In the genomic region with DNA sequence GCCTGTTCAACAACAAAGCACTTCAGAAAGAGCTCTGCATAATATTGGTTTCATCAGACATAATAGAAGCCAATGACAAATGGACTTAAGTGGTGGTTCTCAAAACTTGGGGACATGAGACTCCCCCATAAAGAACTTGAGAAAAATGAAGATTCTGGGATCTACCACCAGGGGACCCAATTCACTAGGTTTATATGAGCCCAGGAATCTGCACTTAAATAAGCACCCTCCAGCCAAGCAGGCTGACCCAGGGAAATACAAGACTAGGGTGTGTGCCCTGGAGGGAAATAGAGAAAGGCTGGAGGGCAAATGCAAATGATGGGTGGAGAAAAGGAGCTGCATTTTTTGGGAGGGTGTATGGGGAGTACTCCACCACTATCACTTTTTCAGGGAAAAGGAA, we compare ENCODE assay signal across 11 cellular contexts. TPM values are rescaled to one million over a fixed set of nuclear protein-coding genes. Genes with fewer than 3 reads are reported as not detected.
A peak's percentile ranks its signal among the peaks of the same experiment; 100 is the strongest.
DNase-seq lines count a peak whose midpoint lies in the region; ATAC-seq and TF ChIP-seq lines count a peak whose summit lies in the region.
"Had no signal": no experiment of that assay in that cellular context is flagged by ENCODE, and none has a peak within 500 bp of the region (broad histone marks: within the 10 kb centered on the region; RNA-seq: fewer than 3 reads in every experiment).

No MANE protein-coding gene starts in this region.

- H3K4me3 ChIP-seq in breast epithelium (no peak overlapping the region), fibroblast of villous mesenchyme (ENCODE audit: low read depth, low read length) (no peak overlapping the region), gastrocnemius medialis (no peak overlapping the region)
- H3K4me3 ChIP-seq: lung had no signal

- no peaks in the 10 kb centered on the region for H3K9me3 Mint-ChIP-seq in MCF 10A (ENCODE audit: unreplicated experiment)

- H3K4me3 Mint-ChIP-seq in MCF 10A (ENCODE audit: unreplicated experiment): no peak overlapping the region

- H3K36me3 Mint-ChIP-seq in MCF 10A (ENCODE audit: insufficient read depth, unreplicated experiment): peaks cover 10% of the 10 kb centered on the region

- H3K27me3 Mint-ChIP-seq in MCF 10A (ENCODE audit: insufficient read depth, unreplicated experiment): no peaks in the 10 kb centered on the region

- no peaks in the 10 kb centered on the region for H3K36me3 ChIP-seq in breast epithelium
- no peaks in the 10 kb centered on the region for H3K36me3 ChIP-seq in gastrocnemius medialis

- H3K27me3 ChIP-seq in breast epithelium: no peaks in the 10 kb centered on the region
- H3K27me3 ChIP-seq in gastrocnemius medialis: no peaks in the 10 kb centered on the region

- CTCF ChIA-PET in MCF 10A (lab: Yijun Ruan, JAX): interaction anchor here (0.7 to 1.3 kb wide), 3 partner anchors 12 to 232 kb away, joined by 3 to 4 read pairs (median 4); no protein-coding TSS in a partner anchor

- no peaks in the 10 kb centered on the region for H3K4me1 ChIP-seq in breast epithelium
- no peaks in the 10 kb centered on the region for H3K4me1 ChIP-seq in gastrocnemius medialis

- BruUV-seq in MCF 10A (replicated peaks; lab: Mats Ljungman, UMichigan): no TSS peak

- no peak for ATAC-seq in gastrocnemius medialis
- no peak for ATAC-seq in HG03378 (IDR thresholded peaks at IDR 0.05; ENCODE audit: unreplicated experiment)

- TF ChIP-seq POLR2A in breast epithelium (IDR thresholded peaks at IDR 0.05) (no peak), gastrocnemius medialis (IDR thresholded peaks at IDR 0.05) (no peak)

- peak overlapping the region; percentile 85 for H3K27ac Mint-ChIP-seq in MCF 10A (ENCODE audit: low read depth, unreplicated experiment)

- H3K27ac ChIP-seq in breast epithelium: no peak overlapping the region
- H3K27ac ChIP-seq in gastrocnemius medialis: no peak overlapping the region

- H3K9me3 ChIP-seq in breast epithelium (no peaks in the 10 kb centered on the region), gastrocnemius medialis (no peaks in the 10 kb centered on the region)

- DNase-seq in MCF 10A (ENCODE audit: unreplicated experiment): peak; percentile 29
- DNase-seq in breast epithelium (ENCODE audit: low spot score in 2 of 2): no peak
- DNase-seq in RPMI7951 (ENCODE audit: low read depth): peak; percentile 44
- peak; percentile 21 for DNase-seq in fibroblast of villous mesenchyme (ENCODE audit: low read depth)
- DNase-seq in T-helper 1 cell: no peak
- no peak for DNase-seq in gastrocnemius medialis
- no peak for DNase-seq in activated CD8-positive, alpha-beta memory T cell treated with anti-CD3 and anti-CD28 coated beads, Interleukin-2, amount 50 U/mL, for 48 hours
- DNase-seq: C1 segment of cervical spinal cord, NCI-H748 treated with DMSO at 0.1 percent for 48 hours had no signal

- in situ Hi-C loops in gastrocnemius medialis (cut with MboI; ENCODE audit: low sequenced_read_pairs in 4 of 4): no loop called here

- intact Hi-C loops in MCF 10A (cut with micrococcal nuclease): no loop called here
- intact Hi-C loops in breast epithelium (cut with DNase I; ENCODE audit: low total_unique reads): loop anchor here (10.0 kb wide), 1 partner anchor 620 kb away; no protein-coding TSS in a partner anchor
- intact Hi-C loops in gastrocnemius medialis (cut with DNase I; ENCODE audit: low total_unique reads): no loop called here

- peaks cover 15% of the 10 kb centered on the region for H3K4me1 Mint-ChIP-seq in MCF 10A (ENCODE audit: insufficient read depth, unreplicated experiment)

- POLR2A ChIA-PET in MCF 10A (lab: Yijun Ruan, JAX): interaction anchor here (0.6 to 1.3 kb wide), 3 partner anchors 40 to 1166 kb away, joined by 3 read pairs; no protein-coding TSS in a partner anchor

- TF ChIP-seq CTCF in MCF 10A (IDR thresholded peaks at IDR 0.05; ENCODE audit: unreplicated experiment) (no peak), breast epithelium (IDR thresholded peaks at IDR 0.05) (no peak), fibroblast of villous mesenchyme (IDR thresholded peaks at IDR 0.05; ENCODE audit: insufficient read depth, low read depth, low read length) (peak; percentile 45), gastrocnemius medialis (IDR thresholded peaks at IDR 0.05 in 4 of 5, conservative IDR thresholded peaks at IDR 0.05 in 1 of 5) (peak in 1 of 5 experiments; percentile 17)

RNA-seq across cellular contexts. Expression of a gene that starts 52.5 kb away (rescaled TPM):
- total RNA-seq in MCF 10A (2022) (16.5 and 22.2 TPM in 2 replicates), breast epithelium (10 to 100 TPM in 1 of 3 donors, 1 to 10 TPM in 2; 2.3 to 12.2 (median 8.2) TPM), fibroblast of villous mesenchyme (13.0 and 15.1 TPM in 2 replicates), gastrocnemius medialis (1 to 10 TPM; 2.0 to 6.4 (median 4.5) TPM)
- total RNA-seq in RPMI7951 (2014; rRNA removed; shearing (Covaris generic)): 10.9 and 11.8 TPM in 2 replicates

Comparison
In these comparisons a context has a peak if more than half of its experiments do, and no peak if none do; other contexts are left out.
1. DNase-seq: peak in MCF 10A (single experiment), RPMI7951 (single experiment) and fibroblast of villous mesenchyme (single experiment); none in breast epithelium (0 of 2), T-helper 1 cell (0 of 5), gastrocnemius medialis (0 of 2) and activated CD8-positive, alpha-beta memory T cell treated with anti-CD3 and anti-CD28 coated beads, Interleukin-2, amount 50 U/mL, for 48 hours (single experiment).